ENCODE assay signal across 8 cellular contexts in genomic region chr11:58513747-58514367, GRCh38. TPM values are rescaled to one million over a fixed set of nuclear protein-coding genes. Genes with fewer than 3 reads are reported as not detected.
DNase-seq lines count a peak whose midpoint lies in the region; ATAC-seq, FAIRE-seq and TF ChIP-seq lines count a peak whose summit lies in the region.

No MANE protein-coding gene starts in this region.

- intact Hi-C loops in Right ventricle myocardium superior (cut with DNase I) (no loop called here), Right ventricle myocardium inferior (cut with DNase I) (loop anchor here (10.0 kb wide), 2 partner anchors 769 to 1059 kb away; partner anchors contain the start of gene SELENOH), breast epithelium (cut with DNase I; ENCODE audit: low total_unique reads) (no loop called here)

- no peak for TF ChIP-seq POLR2A in breast epithelium (IDR thresholded peaks at IDR 0.05)

- in situ Hi-C loops in HAP-1 (cut with MboI; ENCODE audit: low sequenced_read_pairs) = loop anchor here (25.0 kb wide), 3 partner anchors 677 to 1152 kb away; partner anchors contain the start of gene RTN4RL2

- no peak for FAIRE-seq in urothelium cell line (lab: Jason Lieb, UNC)

- H3K9me3 ChIP-seq in HAP-1 (no peaks in the 10 kb centered on the region), breast epithelium (no peaks in the 10 kb centered on the region)

- no peak overlapping the region for H3K27ac ChIP-seq in breast epithelium

- DNase-seq in Right ventricle myocardium superior = no peak
- DNase-seq in Right ventricle myocardium inferior (ENCODE audit: missing footprints) = no peak
- peak; percentile 60 to 62 for DNase-seq in HAP-1 (ENCODE audit: low spot score in 2 of 2)
- peak; percentile 5 for DNase-seq in NCI-H446 treated with DMSO at 0.1 percent for 48 hours (lab: John Stamatoyannopoulos, UW)
- DNase-seq in breast epithelium (ENCODE audit: low spot score in 2 of 2) = no peak
- DNase-seq in kidney tubule cell (ENCODE audit: low spot score) = peak; percentile 74
- peak; percentile 70 for DNase-seq in urothelium cell line (ENCODE audit: low spot score)
- no peak for DNase-seq in mesenteric fat pad (ENCODE audit: low spot score)

- no peaks in the 10 kb centered on the region for H3K36me3 ChIP-seq in HAP-1 (replicated peaks)
- H3K36me3 ChIP-seq in breast epithelium = no peaks in the 10 kb centered on the region

- TF ChIP-seq CTCF in breast epithelium (IDR thresholded peaks at IDR 0.05) = peak in 2 of 3 donors; percentile 42 to 62

- H3K27me3 ChIP-seq in HAP-1 (ENCODE audit: low read depth) = peaks cover 2% of the 10 kb centered on the region; the same call in 1 of the 2 replicates
- H3K27me3 ChIP-seq in breast epithelium = no peaks in the 10 kb centered on the region

- peak; percentile 68 for ATAC-seq in Right ventricle myocardium superior (ENCODE audit: poor library complexity)
- ATAC-seq in Right ventricle myocardium inferior = no peak

- H3K4me1 ChIP-seq in HAP-1 = no peaks in the 10 kb centered on the region; the same call in 1 of the 2 replicates
- H3K4me1 ChIP-seq in breast epithelium = no peaks in the 10 kb centered on the region

- H3K4me3 ChIP-seq in HAP-1 (no peak overlapping the region), breast epithelium (no peak overlapping the region)

RNA-seq across cellular contexts. Expression of gene OR5B21, which starts 6.0 kb away (rescaled TPM):
- not detected for total RNA-seq in Right ventricle myocardium superior
- total RNA-seq in Right ventricle myocardium inferior = not detected
- not detected for total RNA-seq in breast epithelium
- not detected for total RNA-seq in mesenteric fat pad

Comparison
In these comparisons a context has a peak if more than half of its experiments do, and no peak if none do; other contexts are left out.
1. DNase-seq: peak in HAP-1 (2 of 2), NCI-H446 treated with DMSO at 0.1 percent for 48 hours (single experiment), kidney tubule cell (single experiment) and urothelium cell line (single experiment); none in Right ventricle myocardium superior (single experiment), Right ventricle myocardium inferior (single experiment), breast epithelium (0 of 2) and mesenteric fat pad (single experiment).